ENCODE assay signal across 11 cellular contexts in genomic region chr14:75440733-75441474, GRCh38. TPM values are rescaled to one million over a fixed set of nuclear protein-coding genes. Genes with fewer than 3 reads are reported as not detected.
DNase-seq lines count a peak whose midpoint lies in the region; ATAC-seq and TF ChIP-seq lines count a peak whose summit lies in the region.
"Had no signal": no experiment of that assay in that cellular context is flagged by ENCODE, and none has a peak within 500 bp of the region (broad histone marks: within the 10 kb centered on the region; RNA-seq: fewer than 3 reads in every experiment).

No MANE protein-coding gene starts in this region.

- H3K27me3 ChIP-seq in OCI-LY1 (ENCODE audit: insufficient read depth, low read length), result no peaks in the 10 kb centered on the region
- H3K27me3 ChIP-seq in fibroblast of lung (ENCODE audit: control insufficient read depth, insufficient read depth, low read length), result no peaks in the 10 kb centered on the region

- no peak for TF ChIP-seq CTCF in OCI-LY1 (IDR thresholded peaks at IDR 0.05; ENCODE audit: low read length)
- TF ChIP-seq CTCF in fibroblast of lung (conservative IDR thresholded peaks at IDR 0.05 in 1 of 2, IDR thresholded peaks at IDR 0.05 in 1 of 2; ENCODE audit: low read depth in 1 of 2, low read length in 2 of 2), result no peak
- no peak for TF ChIP-seq CTCF in neural crest cell (conservative IDR thresholded peaks at IDR 0.05)

- no peaks in the 10 kb centered on the region for H3K9me3 ChIP-seq in OCI-LY1 (ENCODE audit: low read length)
- no peaks in the 10 kb centered on the region for H3K9me3 ChIP-seq in fibroblast of lung (ENCODE audit: control insufficient read depth, insufficient read depth, low read depth, low read length)

- H3K9me3 Mint-ChIP-seq in neural crest cell, result no peaks in the 10 kb centered on the region
- H3K9me3 Mint-ChIP-seq: dendritic cell treated with granulocyte-macrophage colony-stimulating factor and Interleukin-4, amounts not matched to agents 40 ng/mL and 50 ng/mL, for 4 days; immature natural killer cell had no signal

- no peaks in the 10 kb centered on the region for H3K27me3 Mint-ChIP-seq in neural crest cell (ENCODE audit: low read depth)
- H3K27me3 Mint-ChIP-seq: dendritic cell treated with granulocyte-macrophage colony-stimulating factor and Interleukin-4, amounts not matched to agents 40 ng/mL and 50 ng/mL, for 4 days had no signal

- peak overlapping the region; percentile 94 for H3K27ac ChIP-seq in OCI-LY1 (ENCODE audit: low read depth, low read length, poor library complexity, severe bottlenecking)
- H3K27ac ChIP-seq in fibroblast of lung (ENCODE audit: insufficient read depth, low read length), result peak overlapping the region; percentile 82

- no peaks in the 10 kb centered on the region for H3K36me3 Mint-ChIP-seq in neural crest cell (ENCODE audit: low read depth)
- H3K36me3 Mint-ChIP-seq: immature natural killer cell had no signal

- H3K27ac Mint-ChIP-seq in neural crest cell (ENCODE audit: unreplicated experiment), result peak overlapping the region; percentile 29
- H3K27ac Mint-ChIP-seq: dendritic cell treated with granulocyte-macrophage colony-stimulating factor and Interleukin-4, amounts not matched to agents 40 ng/mL and 50 ng/mL, for 4 days; immature natural killer cell had no signal

- no peak overlapping the region for H2AFZ ChIP-seq in OCI-LY1 (ENCODE audit: low read length)
- H2AFZ ChIP-seq in fibroblast of lung (ENCODE audit: low read length), result no peak overlapping the region

- H3K4me1 Mint-ChIP-seq in neural crest cell, result no peaks in the 10 kb centered on the region
- H3K4me1 Mint-ChIP-seq: immature natural killer cell had no signal

- peaks cover 93% of the 10 kb centered on the region for H3K4me1 ChIP-seq in OCI-LY1 (ENCODE audit: insufficient read depth, low read length, severe bottlenecking)
- peaks cover 12% of the 10 kb centered on the region for H3K4me1 ChIP-seq in fibroblast of lung (ENCODE audit: control insufficient read depth, extremely low read depth, insufficient read depth, low read length)

- H3K9ac ChIP-seq in OCI-LY1 (ENCODE audit: low read length), result peak overlapping the region; percentile 77
- H3K9ac ChIP-seq in fibroblast of lung (ENCODE audit: insufficient read depth, low read length), result no peak overlapping the region

- H4K20me1 ChIP-seq in OCI-LY1 (ENCODE audit: insufficient read depth, low read length) (no peaks in the 10 kb centered on the region), fibroblast of lung (ENCODE audit: control insufficient read depth, extremely low read depth, insufficient read depth, low read length) (no peaks in the 10 kb centered on the region)

- H3K4me2 ChIP-seq in OCI-LY1 (ENCODE audit: low read length) (peak overlapping the region; percentile 75), fibroblast of lung (ENCODE audit: extremely low read depth, insufficient read depth, low read length) (peak overlapping the region; percentile 38)

- H3K79me2 ChIP-seq in OCI-LY1 (ENCODE audit: insufficient read depth, low read length) (peaks cover 24% of the 10 kb centered on the region), fibroblast of lung (ENCODE audit: control insufficient read depth, insufficient read depth, low read length) (no peaks in the 10 kb centered on the region)

- ATAC-seq in HG02678 (IDR thresholded peaks at IDR 0.05; ENCODE audit: unreplicated experiment) (no peak), HG03521 (IDR thresholded peaks at IDR 0.05; ENCODE audit: unreplicated experiment) (no peak)

- H3K4me3 Mint-ChIP-seq in neural crest cell, result no peak overlapping the region
- H3K4me3 Mint-ChIP-seq: dendritic cell treated with granulocyte-macrophage colony-stimulating factor and Interleukin-4, amounts not matched to agents 40 ng/mL and 50 ng/mL, for 4 days; immature natural killer cell had no signal

- H3K4me3 ChIP-seq in OCI-LY1 (ENCODE audit: low read depth, low read length, poor library complexity, severe bottlenecking), result peak overlapping the region; percentile 66
- no peak overlapping the region for H3K4me3 ChIP-seq in fibroblast of lung (replicated peaks in 1 of 4; ENCODE audit: control extremely low read depth in 1 of 4, insufficient read depth in 1 of 4, low read depth in 3 of 4, low read length in 4 of 4)

- H3K9me2 ChIP-seq in OCI-LY1 (ENCODE audit: low read depth, low read length), result no peaks in the 10 kb centered on the region

- DNase-seq in fibroblast of lung (ENCODE audit: low read depth in 2 of 2), result peak; percentile 54 to 95
- no peak for DNase-seq in neural crest cell (ENCODE audit: low read depth, low spot score)
- DNase-seq in ureter (ENCODE audit: low spot score), result peak; percentile 59
- no peak for DNase-seq in NCI-H146 treated with DMSO at 0.1 percent for 48 hours (lab: John Stamatoyannopoulos, UW; ENCODE audit: unreplicated experiment)
- DNase-seq: immature natural killer cell; stimulated activated naive CD4-positive, alpha-beta T cell; T-helper 2 cell had no signal

- H3K36me3 ChIP-seq in OCI-LY1 (ENCODE audit: insufficient read depth, low read length) (peaks cover 88% of the 10 kb centered on the region), fibroblast of lung (ENCODE audit: control insufficient read depth, insufficient read depth, low read length) (peaks cover 5% of the 10 kb centered on the region)

- H3F3A ChIP-seq in OCI-LY1 (ENCODE audit: insufficient read depth, low read length), result no peaks in the 10 kb centered on the region

RNA-seq across cellular contexts. Expression of gene JDP2, which starts 13.1 kb away (rescaled TPM):
- 86.3 and 95.3 TPM in 2 replicates for total RNA-seq in fibroblast of lung
- polyA plus RNA-seq in fibroblast of lung, result 32.4 and 40.8 TPM in 2 replicates
- polyA plus RNA-seq in fibroblast of lung (2012), result 34.5 and 39.1 TPM in 2 replicates
- 8.0 and 9.8 TPM in 2 replicates for polyA minus RNA-seq in fibroblast of lung (ENCODE audit: low replicate concordance)
- 2.6 and 4.7 TPM in 2 replicates for total RNA-seq in neural crest cell
- 43.2 TPM for total RNA-seq in ureter

Comparison
In these comparisons a context has a peak if more than half of its experiments do, and no peak if none do; other contexts are left out.
1. DNase-seq: peak in fibroblast of lung (2 of 2) and ureter (single experiment); none in neural crest cell (single experiment) and NCI-H146 treated with DMSO at 0.1 percent for 48 hours (single experiment).